ENCODE assay signal across 9 cellular contexts in the genomic region with DNA sequence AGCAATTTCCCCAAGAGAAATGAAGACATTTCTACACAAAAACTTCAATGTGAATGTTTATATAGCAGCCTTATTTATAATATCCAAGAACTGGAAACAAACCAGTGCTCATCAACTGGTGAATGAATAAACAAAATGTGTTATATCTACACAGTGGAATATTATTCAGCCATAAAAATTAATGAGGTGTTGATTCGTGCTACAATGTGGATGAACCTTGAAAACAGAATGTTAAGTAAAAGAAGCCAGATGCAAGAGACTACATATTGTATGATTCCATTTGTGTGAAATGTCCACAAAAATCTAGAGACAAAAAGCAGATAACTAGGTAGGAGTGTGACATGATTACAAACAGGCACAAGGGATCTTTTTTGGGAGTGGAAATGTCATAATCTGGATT.
"Had no signal": no experiment of that assay in that cellular context is flagged by ENCODE, and none has a peak within 500 bp of the region (broad histone marks: within the 10 kb centered on the region; RNA-seq: fewer than 3 reads in every experiment).

No MANE protein-coding gene starts in this region.

- H3K4me3 Mint-ChIP-seq: IgD-negative memory B cell had no signal

- H3K4me3 ChIP-seq: GM23248, HAP-1 had no signal

- H3K9me3 ChIP-seq: HAP-1 had no signal

- H2AFZ ChIP-seq: GM23248 had no signal

- H3K4me2 ChIP-seq: KMS-11 had no signal

- H3K9me3 Mint-ChIP-seq: IgD-negative memory B cell had no signal

- H3K9ac ChIP-seq: GM23248, KMS-11 had no signal

- H3K27me3 Mint-ChIP-seq: IgD-negative memory B cell had no signal

- H3K27ac ChIP-seq: GM23248, HL-60, KMS-11 had no signal

- H3K27ac Mint-ChIP-seq: IgD-negative memory B cell had no signal

- FAIRE-seq: HepG2 had no signal

- DNase-seq: GM23248, GOT3, H7, KBM-7 had no signal
